Comparison of ENCODE assay signal across 8 cellular contexts in the genomic region with DNA sequence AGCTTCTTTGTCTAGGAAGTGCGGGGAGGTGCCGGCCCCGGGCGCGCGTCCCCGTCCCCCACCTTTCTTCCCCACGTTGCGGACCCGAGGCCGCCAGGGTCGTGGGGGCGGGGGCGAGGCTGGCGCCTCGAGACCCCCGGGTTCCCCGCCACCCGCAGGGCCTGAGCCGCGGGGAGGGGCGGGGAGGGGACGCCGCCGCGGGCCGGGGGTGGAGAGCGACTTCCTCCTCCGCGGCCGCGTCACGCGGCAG. TPM values are rescaled to one million over a fixed set of nuclear protein-coding genes. Genes with fewer than 3 reads are reported as not detected.
DNase-seq lines count a peak whose midpoint lies in the region; ATAC-seq and TF ChIP-seq lines count a peak whose summit lies in the region.

No MANE protein-coding gene starts in this region.

- TF ChIP-seq POLR2A in gastroesophageal sphincter (IDR thresholded peaks at IDR 0.05), result no peak

- no peak for ATAC-seq in GM23338
- no peak for ATAC-seq in T-helper 17 cell
- ATAC-seq in gastroesophageal sphincter, result no peak
- no peak for ATAC-seq in GM21447 (IDR thresholded peaks at IDR 0.05; ENCODE audit: unreplicated experiment)

- peaks cover 49% of the 10 kb centered on the region for H3K79me2 ChIP-seq in GM23338 (replicated peaks; ENCODE audit: insufficient read depth)

- peaks cover 30% of the 10 kb centered on the region for H3K36me3 Mint-ChIP-seq in GM23338 (ENCODE audit: low read depth)
- H3K36me3 Mint-ChIP-seq in T-helper 17 cell (ENCODE audit: low read depth), result peaks cover 16% of the 10 kb centered on the region

- peak overlapping the region; percentile 91 to 97 (median 94) for H3K9ac ChIP-seq in skeletal muscle tissue (ENCODE audit: low read depth in 1 of 3, low read length in 3 of 3)

- DNase-seq in GM23338 (ENCODE audit: low spot score) (no peak), T-helper 17 cell (no peak), D341Med (ENCODE audit: low spot score) (no peak), GM13976 (ENCODE audit: low spot score) (no peak), GM19238 (ENCODE audit: insufficient read length, low spot score) (no peak)

- H3K27ac ChIP-seq in GM23338 (ENCODE audit: low read depth) (peak overlapping the region; percentile 94), gastroesophageal sphincter (peak overlapping the region; percentile 94 to 100 (median 98)), skeletal muscle tissue (ENCODE audit: low read depth, low read length) (peak overlapping the region; percentile 99)

- H3K4me1 ChIP-seq in GM23338 (ENCODE audit: insufficient read depth) (peaks cover 23% of the 10 kb centered on the region), gastroesophageal sphincter (peaks cover 0 to 65% (median 40%) of the 10 kb centered on the region in 3 donors), skeletal muscle tissue (ENCODE audit: control insufficient read depth in 3 of 3, insufficient read depth in 3 of 3, low read length in 3 of 3) (peaks cover 42 to 69% (median 45%) of the 10 kb centered on the region in 3 donors)

- peaks cover 35% of the 10 kb centered on the region for H4K20me1 ChIP-seq in GM23338 (replicated peaks; ENCODE audit: insufficient read depth)

- H2AFZ ChIP-seq in GM23338, result no peak overlapping the region

- H3K4me3 ChIP-seq in GM23338, result peak overlapping the region; percentile 84
- H3K4me3 ChIP-seq in gastroesophageal sphincter, result peak overlapping the region; percentile 54 to 83
- H3K4me3 ChIP-seq in skeletal muscle tissue (ENCODE audit: low read length in 3 of 3), result peak overlapping the region; percentile 62 to 86 (median 83)

- peaks cover 27% of the 10 kb centered on the region for H3K4me1 Mint-ChIP-seq in GM23338
- peaks cover 39% of the 10 kb centered on the region for H3K4me1 Mint-ChIP-seq in T-helper 17 cell

- H3K27me3 ChIP-seq in GM23338 (ENCODE audit: insufficient read depth), result peaks cover 15% of the 10 kb centered on the region
- no peaks in the 10 kb centered on the region for H3K27me3 ChIP-seq in gastroesophageal sphincter
- peaks cover 0 to 9% (median 4%) of the 10 kb centered on the region in 3 donors for H3K27me3 ChIP-seq in skeletal muscle tissue (ENCODE audit: control insufficient read depth in 3 of 3, insufficient read depth in 3 of 3, low read length in 3 of 3)

- peak overlapping the region; percentile 78 for H3K4me2 ChIP-seq in GM23338

- TF ChIP-seq CTCF in GM23338 (conservative IDR thresholded peaks at IDR 0.05; ENCODE audit: low read depth in 2 of 2) (no peak), gastroesophageal sphincter (IDR thresholded peaks at IDR 0.05) (no peak), GM13976 (IDR thresholded peaks at IDR 0.05; ENCODE audit: borderline replicate concordance, control extremely low read depth, extremely low read depth, insufficient read depth, missing control alignments) (no peak)

- no CpG with 5 or more reads among the region's 34 CpGs for WGBS in gastroesophageal sphincter (ENCODE audit: low coverage in 1 of 2), 2 donors

- H3K27me3 Mint-ChIP-seq in GM23338 (ENCODE audit: insufficient read depth, low read depth, poor library complexity), result peaks cover 60% of the 10 kb centered on the region
- H3K27me3 Mint-ChIP-seq in T-helper 17 cell, result peaks cover 5% of the 10 kb centered on the region

- H3K9me3 ChIP-seq in T-helper 17 cell (ENCODE audit: control insufficient read depth, low read length, poor library complexity, severe bottlenecking), result no peaks in the 10 kb centered on the region
- no peaks in the 10 kb centered on the region for H3K9me3 ChIP-seq in gastroesophageal sphincter
- H3K9me3 ChIP-seq in skeletal muscle tissue (ENCODE audit: control insufficient read depth in 3 of 3, low read length in 3 of 3), result no peaks in the 10 kb centered on the region

- TF ChIP-seq EP300 in gastroesophageal sphincter (IDR thresholded peaks at IDR 0.05), result no peak

- in situ Hi-C loops in GM13976 (cut with MboI; ENCODE audit: low sequenced_read_pairs, unreplicated experiment), result no loop called here

- peaks cover 48% of the 10 kb centered on the region for H3F3A ChIP-seq in GM23338 (replicated peaks; ENCODE audit: low read depth)

- H3K36me3 ChIP-seq in GM23338 (ENCODE audit: insufficient read depth), result peaks cover 25% of the 10 kb centered on the region
- H3K36me3 ChIP-seq in gastroesophageal sphincter, result peaks cover 0 to 27% of the 10 kb centered on the region in 2 donors
- peaks cover 26 to 29% (median 29%) of the 10 kb centered on the region in 3 donors for H3K36me3 ChIP-seq in skeletal muscle tissue (ENCODE audit: control insufficient read depth in 3 of 3, insufficient read depth in 3 of 3, low read length in 3 of 3)

- H3K9me2 ChIP-seq in GM23338 (ENCODE audit: insufficient read depth), result no peaks in the 10 kb centered on the region

- H3K27ac Mint-ChIP-seq in GM23338, result no peak overlapping the region
- peak overlapping the region; percentile 76 for H3K27ac Mint-ChIP-seq in T-helper 17 cell

- peak overlapping the region; percentile 71 for H3K4me3 Mint-ChIP-seq in GM23338
- H3K4me3 Mint-ChIP-seq in T-helper 17 cell, result peak overlapping the region; percentile 90

- peaks cover 26% of the 10 kb centered on the region for H3K9me3 Mint-ChIP-seq in GM23338

TF ChIP-seq in GM23338, 12 proteins besides CTCF, POLR2A, EP300 and RAD21 (continues in another document):
- TF ChIP-seq, protein P1, sequence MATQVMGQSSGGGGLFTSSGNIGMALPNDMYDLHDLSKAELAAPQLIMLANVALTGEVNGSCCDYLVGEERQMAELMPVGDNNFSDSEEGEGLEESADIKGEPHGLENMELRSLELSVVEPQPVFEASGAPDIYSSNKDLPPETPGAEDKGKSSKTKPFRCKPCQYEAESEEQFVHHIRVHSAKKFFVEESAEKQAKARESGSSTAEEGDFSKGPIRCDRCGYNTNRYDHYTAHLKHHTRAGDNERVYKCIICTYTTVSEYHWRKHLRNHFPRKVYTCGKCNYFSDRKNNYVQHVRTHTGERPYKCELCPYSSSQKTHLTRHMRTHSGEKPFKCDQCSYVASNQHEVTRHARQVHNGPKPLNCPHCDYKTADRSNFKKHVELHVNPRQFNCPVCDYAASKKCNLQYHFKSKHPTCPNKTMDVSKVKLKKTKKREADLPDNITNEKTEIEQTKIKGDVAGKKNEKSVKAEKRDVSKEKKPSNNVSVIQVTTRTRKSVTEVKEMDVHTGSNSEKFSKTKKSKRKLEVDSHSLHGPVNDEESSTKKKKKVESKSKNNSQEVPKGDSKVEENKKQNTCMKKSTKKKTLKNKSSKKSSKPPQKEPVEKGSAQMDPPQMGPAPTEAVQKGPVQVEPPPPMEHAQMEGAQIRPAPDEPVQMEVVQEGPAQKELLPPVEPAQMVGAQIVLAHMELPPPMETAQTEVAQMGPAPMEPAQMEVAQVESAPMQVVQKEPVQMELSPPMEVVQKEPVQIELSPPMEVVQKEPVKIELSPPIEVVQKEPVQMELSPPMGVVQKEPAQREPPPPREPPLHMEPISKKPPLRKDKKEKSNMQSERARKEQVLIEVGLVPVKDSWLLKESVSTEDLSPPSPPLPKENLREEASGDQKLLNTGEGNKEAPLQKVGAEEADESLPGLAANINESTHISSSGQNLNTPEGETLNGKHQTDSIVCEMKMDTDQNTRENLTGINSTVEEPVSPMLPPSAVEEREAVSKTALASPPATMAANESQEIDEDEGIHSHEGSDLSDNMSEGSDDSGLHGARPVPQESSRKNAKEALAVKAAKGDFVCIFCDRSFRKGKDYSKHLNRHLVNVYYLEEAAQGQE (IDR thresholded peaks at IDR 0.05; ENCODE audit: unreplicated experiment), result no peak
- TF ChIP-seq ZNF114 (CRISPR knock-in tag; IDR thresholded peaks at IDR 0.05) (no peak), CREB1 (CRISPR knock-in tag; IDR thresholded peaks at IDR 0.05; ENCODE audit: low read depth) (no peak), EZH2 (IDR thresholded peaks at IDR 0.05; ENCODE audit: low read depth, unreplicated experiment) (no peak), NANOG (IDR thresholded peaks at IDR 0.05; ENCODE audit: borderline replicate concordance) (no peak)
- TF ChIP-seq, protein P2, sequence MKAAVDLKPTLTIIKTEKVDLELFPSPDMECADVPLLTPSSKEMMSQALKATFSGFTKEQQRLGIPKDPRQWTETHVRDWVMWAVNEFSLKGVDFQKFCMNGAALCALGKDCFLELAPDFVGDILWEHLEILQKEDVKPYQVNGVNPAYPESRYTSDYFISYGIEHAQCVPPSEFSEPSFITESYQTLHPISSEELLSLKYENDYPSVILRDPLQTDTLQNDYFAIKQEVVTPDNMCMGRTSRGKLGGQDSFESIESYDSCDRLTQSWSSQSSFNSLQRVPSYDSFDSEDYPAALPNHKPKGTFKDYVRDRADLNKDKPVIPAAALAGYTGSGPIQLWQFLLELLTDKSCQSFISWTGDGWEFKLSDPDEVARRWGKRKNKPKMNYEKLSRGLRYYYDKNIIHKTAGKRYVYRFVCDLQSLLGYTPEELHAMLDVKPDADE (IDR thresholded peaks at IDR 0.05), result no peak

RNA-seq across cellular contexts. Expression of a gene that starts 1.8 kb away (rescaled TPM):
- total RNA-seq in GM23338 (2014; rRNA removed; shearing (Covaris generic)), result 4,739 and 4,954 TPM in 2 replicates
- polyA plus RNA-seq in GM23338 (2016; fragmentation: Nextera tagmentation; extraction: Ambion mirVana), result 1,867 and 1,896 TPM in 2 replicates
- total RNA-seq in T-helper 17 cell (1,000 to 10,000 TPM; 1,202 to 1,502 TPM), gastroesophageal sphincter (1,000 to 10,000 TPM in 3 of 4 donors, 100 to 1,000 TPM in 1; 829 to 1,848 (median 1,550) TPM), skeletal muscle tissue (1,613 TPM)

RNA-seq across cellular contexts. Expression of a gene that starts 13.8 kb away (rescaled TPM):
- total RNA-seq in GM23338 (2014; rRNA removed; shearing (Covaris generic)), result 1.6 TPM in 1 of 2 replicates, not detected in the other
- polyA plus RNA-seq in GM23338 (2016; fragmentation: Nextera tagmentation; extraction: Ambion mirVana), result 0.13 TPM in 1 of 2 replicates, not detected in the other
- under 1 TPM; 0.65 to 0.72 TPM for total RNA-seq in T-helper 17 cell
- 1 to 10 TPM in 2 of 4 donors, under 1 TPM in 2; 0.49 to 2.1 (median 1.0) TPM for total RNA-seq in gastroesophageal sphincter
- total RNA-seq in skeletal muscle tissue, result 1.0 TPM

RNA-seq across cellular contexts. Expression of a gene that starts 37.7 kb away (rescaled TPM):
- total RNA-seq in GM23338 (2014; rRNA removed; shearing (Covaris generic)), result 50.5 and 52.8 TPM in 2 replicates
- 16.0 and 16.2 TPM in 2 replicates for polyA plus RNA-seq in GM23338 (2016; fragmentation: Nextera tagmentation; extraction: Ambion mirVana)
- 10 to 100 TPM; 25.2 to 30.6 TPM for total RNA-seq in T-helper 17 cell
- 10 to 100 TPM; 14.6 to 32.1 (median 20.7) TPM for total RNA-seq in gastroesophageal sphincter
- total RNA-seq in skeletal muscle tissue, result 7.8 TPM
